ENCODE assay signal across 8 cellular contexts in the genomic region with DNA sequence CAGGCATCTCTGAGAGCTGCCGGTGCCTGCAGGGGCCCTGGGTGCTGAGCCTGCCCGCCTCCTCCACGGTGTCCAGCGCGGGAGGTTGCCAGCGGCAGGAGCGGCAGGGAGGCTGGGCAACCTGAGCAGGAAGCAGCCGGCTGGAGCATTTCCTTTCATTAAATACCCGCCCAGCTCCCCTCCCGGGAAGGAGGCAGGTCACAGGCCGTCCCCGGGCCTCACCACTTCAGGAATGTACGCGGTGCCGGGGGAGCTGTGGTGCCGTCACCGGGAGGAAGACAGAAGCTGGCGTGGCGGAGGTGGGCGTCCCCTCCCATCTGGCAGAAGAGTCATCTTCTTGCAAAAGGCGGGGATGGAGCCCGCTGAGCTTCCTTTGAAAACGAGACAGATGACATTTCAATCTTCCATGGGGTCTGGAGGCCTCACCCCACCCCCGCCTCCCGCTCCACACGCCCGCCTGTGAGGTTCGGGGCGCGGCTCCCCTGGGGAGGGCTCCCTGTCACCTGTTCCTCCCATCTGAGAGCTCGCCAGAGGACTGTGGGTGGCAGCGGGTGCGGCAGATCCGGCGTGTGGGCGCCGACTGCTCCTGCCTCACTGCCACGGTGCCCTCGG.
DNase-seq lines count a peak whose midpoint lies in the region; ATAC-seq and TF ChIP-seq lines count a peak whose summit lies in the region.

No MANE protein-coding gene starts in this region.

- peaks cover 18 to 24% (median 20%) of the 10 kb centered on the region in 10 experiments for H3K4me1 ChIP-seq in BLaER1 treated with 17β-estradiol and CSF1 and Interleukin-3, amounts not matched to agents 10 nM and 100 nM
- H3K4me1 ChIP-seq in iPS-20b (ENCODE audit: insufficient read depth, low read length): 0 out of 2 replicates have a peak, but pooled peaks cover 4% of the 10 kb centered on the region

- peak overlapping the region; percentile 24 to 63 (median 43); a peak in 18 of 20 replicates for H3K4me3 ChIP-seq in BLaER1 treated with 17β-estradiol and CSF1 and Interleukin-3, amounts not matched to agents 10 nM and 100 nM
- peak overlapping the region; percentile 46; the same call in 1 of the 2 replicates for H3K4me3 ChIP-seq in iPS-20b (ENCODE audit: low read length)
- no peak overlapping the region for H3K4me3 ChIP-seq in brain microvascular endothelial cell (ENCODE audit: low read depth, low read length)

- H3K9ac ChIP-seq in BLaER1 treated with 17β-estradiol and CSF1 and Interleukin-3, amounts not matched to agents 10 nM and 100 nM: peak overlapping the region in 6 of 11 experiments; percentile 3 to 44 (median 34); a peak in 6 of 22 replicates
- H3K9ac ChIP-seq in iPS-20b (ENCODE audit: low read depth, low read length): peak overlapping the region; percentile 41; the same call in 1 of the 2 replicates

- TF ChIP-seq CTCF in RWPE1 (conservative IDR thresholded peaks at IDR 0.05; ENCODE audit: low read depth): no peak
- TF ChIP-seq CTCF in brain microvascular endothelial cell (IDR thresholded peaks at IDR 0.05; ENCODE audit: low read depth, low read length, missing control alignments): no peak

- ATAC-seq in HG02885 (IDR thresholded peaks at IDR 0.05; ENCODE audit: poor library complexity, unreplicated experiment): no peak

- H3K36me3 ChIP-seq in BLaER1 treated with 17β-estradiol and CSF1 and Interleukin-3, amounts not matched to agents 10 nM and 100 nM: no peaks in the 10 kb centered on the region
- H3K36me3 ChIP-seq in iPS-20b (ENCODE audit: insufficient read depth, low read depth, low read length) (no peaks in the 10 kb centered on the region), brain microvascular endothelial cell (replicated peaks) (no peaks in the 10 kb centered on the region)

- H3K4me2 ChIP-seq in BLaER1 treated with 17β-estradiol and CSF1 and Interleukin-3, amounts not matched to agents 10 nM and 100 nM: peak overlapping the region; percentile 77 to 89 (median 84)

- no peak overlapping the region for H3K27ac ChIP-seq in BLaER1 treated with 17β-estradiol and CSF1 and Interleukin-3, amounts not matched to agents 10 nM and 100 nM
- H3K27ac ChIP-seq in RWPE1 (peak overlapping the region; percentile 76), iPS-20b (ENCODE audit: low read length) (no peak overlapping the region), brain microvascular endothelial cell (no peak overlapping the region)

- peaks cover 89 to 91% (median 90%) of the 10 kb centered on the region in 11 experiments for H3K27me3 ChIP-seq in BLaER1 treated with 17β-estradiol and CSF1 and Interleukin-3, amounts not matched to agents 10 nM and 100 nM
- peaks cover 29% of the 10 kb centered on the region for H3K27me3 ChIP-seq in iPS-20b (ENCODE audit: insufficient read depth, low read length)
- peaks cover 34% of the 10 kb centered on the region for H3K27me3 ChIP-seq in brain microvascular endothelial cell (replicated peaks)

- peaks cover 0 to 72% (median 47%) of the 10 kb centered on the region in 11 experiments; a peak in 18 of 22 replicates for H4K20me1 ChIP-seq in BLaER1 treated with 17β-estradiol and CSF1 and Interleukin-3, amounts not matched to agents 10 nM and 100 nM

- POLR2A ChIA-PET in RWPE1 (lab: Yijun Ruan, JAX; ENCODE audit: low non-redundant PET): interaction anchor here (0.6 kb wide), 2 partner anchors 43 to 333 kb away, joined by 3 read pairs; no protein-coding TSS in a partner anchor

- CTCF ChIA-PET in RWPE1 (lab: Yijun Ruan, JAX): interaction anchor here (0.6 to 1.2 kb wide), 5 partner anchors 30 to 105 kb away, joined by 3 to 4 read pairs (median 3); no protein-coding TSS in a partner anchor

- in situ Hi-C loops in brain microvascular endothelial cell (cut with HindIII; ENCODE audit: low pct_ligation_motif_present, low sequenced_read_pairs): loop anchor here (25.0 kb wide), 2 partner anchors 160 to 285 kb away; a partner anchor contains a TSS

- DNase-seq in RWPE1 (ENCODE audit: low spot score): peak; percentile 80
- peak; percentile 50 for DNase-seq in activated naive CD4-positive, alpha-beta T cell treated with anti-CD3 and anti-CD28 coated beads, Interleukin-2, amount 50 U/mL, for 16 hours
- DNase-seq in stimulated activated CD4-positive, alpha-beta T cell treated with anti-CD3 and anti-CD28 coated beads, Interleukin-4, amount 100 ng/mL, for 48 hours (ENCODE audit: low read depth in 2 of 2): peak; percentile 37
- no peak for DNase-seq in brain microvascular endothelial cell
- DNase-seq in HUDEP-2 (lab: John Stamatoyannopoulos, UW; ENCODE audit: unreplicated experiment in 76 of 76): no peak

- H3K9me3 ChIP-seq in BLaER1 treated with 17β-estradiol and CSF1 and Interleukin-3, amounts not matched to agents 10 nM and 100 nM (replicated peaks in 1 of 11): no peaks in the 10 kb centered on the region
- no peaks in the 10 kb centered on the region for H3K9me3 ChIP-seq in iPS-20b (ENCODE audit: insufficient read depth, low read depth, low read length)

Comparison
In these comparisons a context has a peak if more than half of its experiments do, and no peak if none do; other contexts are left out.
1. DNase-seq: peak in RWPE1 (single experiment), activated naive CD4-positive, alpha-beta T cell treated with anti-CD3 and anti-CD28 coated beads, Interleukin-2, amount 50 U/mL, for 16 hours (single experiment) and stimulated activated CD4-positive, alpha-beta T cell treated with anti-CD3 and anti-CD28 coated beads, Interleukin-4, amount 100 ng/mL, for 48 hours (2 of 2); none in brain microvascular endothelial cell (single experiment) and HUDEP-2 (0 of 76).